In the genomic region with DNA sequence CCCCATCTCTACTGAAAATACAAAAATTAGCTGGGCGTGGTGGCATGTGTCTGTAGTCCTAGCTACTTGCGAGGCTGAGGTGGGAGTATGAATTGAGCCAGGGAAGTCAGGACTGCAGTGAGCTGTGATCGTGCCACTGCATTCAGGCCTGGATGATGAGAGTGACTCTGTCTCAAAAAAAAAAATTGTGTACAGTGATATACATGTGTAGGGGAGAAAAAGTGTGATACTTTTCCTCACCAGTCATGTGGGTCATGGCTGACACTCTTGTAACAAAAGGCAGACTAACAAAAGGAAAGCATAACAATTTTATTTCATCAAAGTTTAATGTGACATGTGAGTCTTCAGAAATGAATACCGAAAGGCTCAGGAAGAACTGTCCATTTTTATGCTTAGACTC, we compare ENCODE assay signal across 16 cellular contexts. TPM values are rescaled to one million over a fixed set of nuclear protein-coding genes. Genes with fewer than 3 reads are reported as not detected.
DNase-seq lines count a peak whose midpoint lies in the region; ATAC-seq and TF ChIP-seq lines count a peak whose summit lies in the region.
"Had no signal": no experiment of that assay in that cellular context is flagged by ENCODE, and none has a peak within 500 bp of the region (broad histone marks: within the 10 kb centered on the region; RNA-seq: fewer than 3 reads in every experiment).

No MANE protein-coding gene starts in this region.

- no peaks in the 10 kb centered on the region for H3K4me1 ChIP-seq in colonic mucosa

- H3K27me3 ChIP-seq in colonic mucosa = no peaks in the 10 kb centered on the region
- H3K27me3 ChIP-seq: BLaER1 had no signal

- H3K9me3 ChIP-seq in colonic mucosa = no peaks in the 10 kb centered on the region
- H3K9me3 ChIP-seq: BLaER1, esophagus squamous epithelium had no signal

- TF ChIP-seq CTCF in colonic mucosa (IDR thresholded peaks at IDR 0.05) = no peak

- intact Hi-C loops in colonic mucosa (cut with DNase I) = loop anchor here (5.0 kb wide), 1 partner anchor 1015 kb away; the partner anchor contains the start of gene NETO2

- no peak overlapping the region for H3K27ac ChIP-seq in colonic mucosa
- H3K27ac ChIP-seq: BLaER1, esophagus squamous epithelium had no signal

- peak; percentile 10 for DNase-seq in stimulated activated CD4-positive, alpha-beta T cell treated with anti-CD3 and anti-CD28 coated beads, Interleukin-4, amount 100 ng/mL, for 24 hours
- no peak for DNase-seq in stimulated activated CD4-positive, alpha-beta T cell treated with anti-CD3 and anti-CD28 coated beads, Interleukin-4, amount 100 ng/mL, for 1 hour
- DNase-seq in activated T-cell treated with anti-CD3 and anti-CD28 coated beads, Interleukin-2, amount 50 U/mL, for 48 hours = peak; percentile 26 to 34
- no peak for DNase-seq in NCI-H345 treated with DMSO at 0.1 percent for 48 hours (lab: John Stamatoyannopoulos, UW; ENCODE audit: unreplicated experiment)
- DNase-seq in colonic mucosa = no peak
- no peak for DNase-seq in cerebellar nuclear complex (lab: John Stamatoyannopoulos, UW)
- DNase-seq: activated CD4-positive, alpha-beta T cell treated with anti-CD3 and anti-CD28 coated beads, Interleukin-2, amount 50 U/mL, for 1 hour; esophagus squamous epithelium; head of caudate nucleus; NCI-H2171; Right ventricle myocardium superior had no signal

- no peak overlapping the region for H3K9ac ChIP-seq in colonic mucosa (ENCODE audit: low read depth in 2 of 2, low read length in 2 of 2)
- H3K9ac ChIP-seq: BLaER1 had no signal

- H3K4me3 ChIP-seq in colonic mucosa = no peak overlapping the region
- H3K4me3 ChIP-seq: BLaER1, esophagus squamous epithelium had no signal

- H3K36me3 ChIP-seq in colonic mucosa = no peaks in the 10 kb centered on the region
- H3K36me3 ChIP-seq: BLaER1, esophagus squamous epithelium had no signal

- peak; percentile 7 for ATAC-seq in HG03196 (IDR thresholded peaks at IDR 0.05; ENCODE audit: unreplicated experiment)
- ATAC-seq in GM18858 (IDR thresholded peaks at IDR 0.05; ENCODE audit: unreplicated experiment) = no peak

RNA-seq across cellular contexts. Expression of gene ABCC12, which starts 2.0 kb away (rescaled TPM):
- not detected for total RNA-seq in colonic mucosa
- total RNA-seq: esophagus squamous epithelium; H1; Right ventricle myocardium superior; T-helper 2 cell treated with Interferon-gamma antibody and Interleukin-4, amounts not matched to agents 100 ng/mL and 5 ng/mL, for 36 hours had no signal

Comparison
In these comparisons a context has a peak if more than half of its experiments do, and no peak if none do; other contexts are left out.
1. DNase-seq: peak in stimulated activated CD4-positive, alpha-beta T cell treated with anti-CD3 and anti-CD28 coated beads, Interleukin-4, amount 100 ng/mL, for 24 hours (single experiment) and activated T-cell treated with anti-CD3 and anti-CD28 coated beads, Interleukin-2, amount 50 U/mL, for 48 hours (2 of 2); none in stimulated activated CD4-positive, alpha-beta T cell treated with anti-CD3 and anti-CD28 coated beads, Interleukin-4, amount 100 ng/mL, for 1 hour (single experiment), NCI-H345 treated with DMSO at 0.1 percent for 48 hours (single experiment), colonic mucosa (single experiment) and cerebellar nuclear complex (0 of 2).